ENCODE assay signal across 1 cellular context in genomic region chr21:25772680-25773079, GRCh38.
TF ChIP-seq lines count a peak whose summit lies in the region.

No MANE protein-coding gene starts in this region.

TF ChIP-seq in K562, 482 proteins besides CTCF, POLR2A, EP300 and RAD21 (continued from another document):
- TF ChIP-seq, protein P1, sequence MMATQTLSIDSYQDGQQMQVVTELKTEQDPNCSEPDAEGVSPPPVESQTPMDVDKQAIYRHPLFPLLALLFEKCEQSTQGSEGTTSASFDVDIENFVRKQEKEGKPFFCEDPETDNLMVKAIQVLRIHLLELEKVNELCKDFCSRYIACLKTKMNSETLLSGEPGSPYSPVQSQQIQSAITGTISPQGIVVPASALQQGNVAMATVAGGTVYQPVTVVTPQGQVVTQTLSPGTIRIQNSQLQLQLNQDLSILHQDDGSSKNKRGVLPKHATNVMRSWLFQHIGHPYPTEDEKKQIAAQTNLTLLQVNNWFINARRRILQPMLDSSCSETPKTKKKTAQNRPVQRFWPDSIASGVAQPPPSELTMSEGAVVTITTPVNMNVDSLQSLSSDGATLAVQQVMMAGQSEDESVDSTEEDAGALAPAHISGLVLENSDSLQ (IDR thresholded peaks at IDR 0.05): peak; percentile 87
- TF ChIP-seq POLR3A (IDR thresholded peaks at IDR 0.05; ENCODE audit: borderline replicate concordance, extremely low read depth, insufficient read depth, insufficient read length): no peak
- TF ChIP-seq JUND (IDR thresholded peaks at IDR 0.05; ENCODE audit: borderline replicate concordance, low read depth, low read length): no peak
- peak; percentile 49; the same call in 1 of the 3 replicates for TF ChIP-seq JUND (tag; IDR thresholded peaks at IDR 0.05; ENCODE audit: borderline replicate concordance, low read depth, low read length)
- TF ChIP-seq ZNF584 (CRISPR knock-in tag; IDR thresholded peaks at IDR 0.05; ENCODE audit: low read depth): no peak
- TF ChIP-seq RCOR1 (IDR thresholded peaks at IDR 0.05; ENCODE audit: borderline replicate concordance in 1 of 2, low read depth in 2 of 2, low read length in 2 of 2): no peak
- TF ChIP-seq EZH2 (IDR thresholded peaks at IDR 0.05; ENCODE audit: borderline replicate concordance, low read depth, low read length): no peak
- peak; percentile 41 for TF ChIP-seq MEIS2 (IDR thresholded peaks at IDR 0.05; ENCODE audit: partially characterized antibody)
- TF ChIP-seq ZFPM2 (CRISPR knock-in tag; IDR thresholded peaks at IDR 0.05): no peak
- no peak for TF ChIP-seq EGR1 (conservative IDR thresholded peaks at IDR 0.05)
- no peak for TF ChIP-seq JUNB (CRISPR knock-in tag; conservative IDR thresholded peaks at IDR 0.05)
- TF ChIP-seq, protein P2, sequence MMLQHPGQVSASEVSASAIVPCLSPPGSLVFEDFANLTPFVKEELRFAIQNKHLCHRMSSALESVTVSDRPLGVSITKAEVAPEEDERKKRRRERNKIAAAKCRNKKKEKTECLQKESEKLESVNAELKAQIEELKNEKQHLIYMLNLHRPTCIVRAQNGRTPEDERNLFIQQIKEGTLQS (IDR thresholded peaks at IDR 0.05): peak; percentile 21; the same call in 1 of the 2 replicates
- TF ChIP-seq, protein P2 (CRISPR knock-in tag; conservative IDR thresholded peaks at IDR 0.05): no peak
- TF ChIP-seq SPI1 (IDR thresholded peaks at IDR 0.05; ENCODE audit: borderline replicate concordance, low read depth, low read length): no peak
- 0 out of 2 replicates have a peak, but pooled peaks have one; percentile 16 for TF ChIP-seq CEBPG (CRISPR knock-in tag; IDR thresholded peaks at IDR 0.05)
- TF ChIP-seq CEBPG (tag; conservative IDR thresholded peaks at IDR 0.05 in 1 of 2, IDR thresholded peaks at IDR 0.05 in 1 of 2): 0 out of 4 replicates have a peak, but pooled peaks of 1 of the 2 experiments have one; percentile 42
- TF ChIP-seq OTX1 (CRISPR knock-in tag; IDR thresholded peaks at IDR 0.05): no peak
- no peak for TF ChIP-seq NR3C1 (CRISPR knock-in tag; IDR thresholded peaks at IDR 0.05)
- TF ChIP-seq, protein P3, sequence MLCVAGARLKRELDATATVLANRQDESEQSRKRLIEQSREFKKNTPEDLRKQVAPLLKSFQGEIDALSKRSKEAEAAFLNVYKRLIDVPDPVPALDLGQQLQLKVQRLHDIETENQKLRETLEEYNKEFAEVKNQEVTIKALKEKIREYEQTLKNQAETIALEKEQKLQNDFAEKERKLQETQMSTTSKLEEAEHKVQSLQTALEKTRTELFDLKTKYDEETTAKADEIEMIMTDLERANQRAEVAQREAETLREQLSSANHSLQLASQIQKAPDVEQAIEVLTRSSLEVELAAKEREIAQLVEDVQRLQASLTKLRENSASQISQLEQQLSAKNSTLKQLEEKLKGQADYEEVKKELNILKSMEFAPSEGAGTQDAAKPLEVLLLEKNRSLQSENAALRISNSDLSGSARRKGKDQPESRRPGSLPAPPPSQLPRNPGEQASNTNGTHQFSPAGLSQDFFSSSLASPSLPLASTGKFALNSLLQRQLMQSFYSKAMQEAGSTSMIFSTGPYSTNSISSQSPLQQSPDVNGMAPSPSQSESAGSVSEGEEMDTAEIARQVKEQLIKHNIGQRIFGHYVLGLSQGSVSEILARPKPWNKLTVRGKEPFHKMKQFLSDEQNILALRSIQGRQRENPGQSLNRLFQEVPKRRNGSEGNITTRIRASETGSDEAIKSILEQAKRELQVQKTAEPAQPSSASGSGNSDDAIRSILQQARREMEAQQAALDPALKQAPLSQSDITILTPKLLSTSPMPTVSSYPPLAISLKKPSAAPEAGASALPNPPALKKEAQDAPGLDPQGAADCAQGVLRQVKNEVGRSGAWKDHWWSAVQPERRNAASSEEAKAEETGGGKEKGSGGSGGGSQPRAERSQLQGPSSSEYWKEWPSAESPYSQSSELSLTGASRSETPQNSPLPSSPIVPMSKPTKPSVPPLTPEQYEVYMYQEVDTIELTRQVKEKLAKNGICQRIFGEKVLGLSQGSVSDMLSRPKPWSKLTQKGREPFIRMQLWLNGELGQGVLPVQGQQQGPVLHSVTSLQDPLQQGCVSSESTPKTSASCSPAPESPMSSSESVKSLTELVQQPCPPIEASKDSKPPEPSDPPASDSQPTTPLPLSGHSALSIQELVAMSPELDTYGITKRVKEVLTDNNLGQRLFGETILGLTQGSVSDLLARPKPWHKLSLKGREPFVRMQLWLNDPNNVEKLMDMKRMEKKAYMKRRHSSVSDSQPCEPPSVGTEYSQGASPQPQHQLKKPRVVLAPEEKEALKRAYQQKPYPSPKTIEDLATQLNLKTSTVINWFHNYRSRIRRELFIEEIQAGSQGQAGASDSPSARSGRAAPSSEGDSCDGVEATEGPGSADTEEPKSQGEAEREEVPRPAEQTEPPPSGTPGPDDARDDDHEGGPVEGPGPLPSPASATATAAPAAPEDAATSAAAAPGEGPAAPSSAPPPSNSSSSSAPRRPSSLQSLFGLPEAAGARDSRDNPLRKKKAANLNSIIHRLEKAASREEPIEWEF (CRISPR knock-in tag; IDR thresholded peaks at IDR 0.05): no peak
